In the genomic region with DNA sequence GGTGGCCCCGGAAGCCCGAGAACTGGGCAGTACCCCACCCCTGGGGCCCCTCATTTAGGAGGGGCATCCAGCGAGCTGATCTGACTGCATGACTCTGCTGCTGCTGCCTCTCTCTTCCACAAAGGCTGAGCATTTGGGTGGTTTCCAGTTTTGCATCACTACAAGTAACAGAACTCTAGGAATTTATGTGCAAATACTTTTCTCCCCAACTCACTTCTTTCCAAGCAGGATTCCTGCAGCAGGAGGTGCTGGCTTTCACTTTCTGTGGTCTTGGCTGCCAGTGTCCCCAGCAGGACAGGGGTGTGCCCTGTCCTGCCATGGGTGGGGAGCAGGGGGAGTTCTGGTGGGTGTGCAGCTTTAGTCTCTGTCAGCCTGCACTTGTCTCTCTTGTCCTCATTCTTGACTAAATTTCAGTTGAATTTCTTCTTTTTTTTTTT, we compare ENCODE assay signal across 10 cellular contexts. TPM values are rescaled to one million over a fixed set of nuclear protein-coding genes. Genes with fewer than 3 reads are reported as not detected.
DNase-seq lines count a peak whose midpoint lies in the region; ATAC-seq, FAIRE-seq and TF ChIP-seq lines count a peak whose summit lies in the region.
"Had no signal": no experiment of that assay in that cellular context is flagged by ENCODE, and none has a peak within 500 bp of the region (broad histone marks: within the 10 kb centered on the region; RNA-seq: fewer than 3 reads in every experiment).

No MANE protein-coding gene starts in this region.

- no peak overlapping the region for H3K27ac ChIP-seq in H1 (ENCODE audit: low read depth, low read length)
- peak overlapping the region; percentile 81 for H3K27ac ChIP-seq in neutrophil
- H3K27ac ChIP-seq in suprapubic skin: no peak overlapping the region

- no peak overlapping the region for H3K14ac ChIP-seq in H1 (ENCODE audit: insufficient read length)

- H3K9ac ChIP-seq in H1 (replicated peaks in 1 of 4; ENCODE audit: extremely low read depth in 1 of 4, low read depth in 3 of 4, low read length in 3 of 4): no peak overlapping the region

- H3K23ac ChIP-seq in H1 (ENCODE audit: insufficient read length): no peak overlapping the region

- H3K9me3 ChIP-seq in Caco-2 (no peaks in the 10 kb centered on the region), H1 (ENCODE audit: insufficient read depth in 2 of 2, low read depth in 1 of 2, low read length in 1 of 2) (no peaks in the 10 kb centered on the region), neutrophil (no peaks in the 10 kb centered on the region), suprapubic skin (no peaks in the 10 kb centered on the region)

- DNase-seq in Caco-2: no peak
- DNase-seq in LoVo (ENCODE audit: low spot score): peak; percentile 8
- no peak for DNase-seq in H1 (ENCODE audit: low read depth in 1 of 2, low spot score in 2 of 2)
- no peak for DNase-seq in suprapubic skin (ENCODE audit: low spot score in 2 of 2)
- no peak for DNase-seq in NCI-H748 treated with DMSO at 0.1 percent for 48 hours (lab: John Stamatoyannopoulos, UW)
- DNase-seq: NCI-H146 had no signal

- H4K91ac ChIP-seq in H1 (replicated peaks; ENCODE audit: insufficient read length, low read length): no peak overlapping the region

- no peaks in the 10 kb centered on the region for H3K36me3 Mint-ChIP-seq in Caco-2 (ENCODE audit: insufficient read depth, unreplicated experiment)

- H2AFZ ChIP-seq in H1 (ENCODE audit: low read length): no peak overlapping the region

- H2BK5ac ChIP-seq in H1 (ENCODE audit: low read depth, low read length): peak overlapping the region; percentile 87

- peaks cover 38% of the 10 kb centered on the region for H3K4me1 Mint-ChIP-seq in Caco-2 (ENCODE audit: low read depth, unreplicated experiment)

- H3K18ac ChIP-seq in H1 (ENCODE audit: extremely low read depth, low read length): peak overlapping the region; percentile 91; the same call in 1 of the 2 replicates

- H4K5ac ChIP-seq in H1 (ENCODE audit: insufficient read length, low read depth, low read length): no peak overlapping the region

- H2BK15ac ChIP-seq in H1 (ENCODE audit: low read length): no peak overlapping the region

- no TSS peak for BruUV-seq in Caco-2 (replicated peaks; lab: Mats Ljungman, UMichigan)

- H2BK20ac ChIP-seq in H1 (ENCODE audit: low read length): 0 out of 2 replicates have a peak overlapping the region, but pooled peaks have one; percentile 40

- H3K79me1 ChIP-seq in H1 (ENCODE audit: low read depth, low read length): no peaks in the 10 kb centered on the region

- WGBS in H1 (ENCODE audit: extremely low coverage in 1 of 2, insufficient coverage in 1 of 2, insufficient read length in 1 of 2, insufficient replicate concordance in 2 of 2, low coverage in 1 of 2, low lambda C conversion rate in 2 of 2, missing lambda C conversion rate in 1 of 2), 2 experiments: 23% methylated on average over 3 of the region's 3 CpGs; no CpG with 5 or more reads in 1 of the 2 experiments
- WGBS in suprapubic skin: 8% methylated on average over 3 of the region's 3 CpGs

- H3K79me2 ChIP-seq in H1 (ENCODE audit: control insufficient read depth in 1 of 2, insufficient read depth in 2 of 2, low read length in 2 of 2): no peaks in the 10 kb centered on the region

- no peaks in the 10 kb centered on the region; the same call in 1 of the 2 replicates for H3K23me2 ChIP-seq in H1 (ENCODE audit: low read depth, low read length)

- CTCF ChIA-PET in Caco-2 (lab: Charles Lee): no interaction called here
- CTCF ChIA-PET in H1 (lab: Charles Lee; ENCODE audit: partially characterized antibody): interaction anchor here (1.1 to 7.4 kb wide), 6 partner anchors 8 to 107 kb away, joined by 3 to 48 read pairs (median 7); no protein-coding TSS in a partner anchor

- H3K27me3 Mint-ChIP-seq in Caco-2 (ENCODE audit: insufficient read depth, unreplicated experiment): no peaks in the 10 kb centered on the region

- H3K56ac ChIP-seq in H1 (replicated peaks; ENCODE audit: insufficient read length, low read depth, low read length): no peak overlapping the region

- no peak overlapping the region for H3K4me3 Mint-ChIP-seq in Caco-2 (ENCODE audit: unreplicated experiment)

- peak overlapping the region in 1 of 2 experiments; percentile 3; a peak in 1 of 4 replicates for H3K4me2 ChIP-seq in H1 (ENCODE audit: insufficient read depth in 1 of 2, low read depth in 2 of 2, low read length in 2 of 2)

- H3K4me3 ChIP-seq in Caco-2 (ENCODE audit: low read depth, low read length): no peak overlapping the region
- H3K4me3 ChIP-seq in H1 (ENCODE audit: extremely low read depth in 1 of 4, insufficient read depth in 2 of 4, low read depth in 3 of 4, low read length in 4 of 4): no peak overlapping the region
- peak overlapping the region; percentile 26 to 57 for H3K4me3 ChIP-seq in neutrophil (ENCODE audit: low read depth in 1 of 2, low read length in 1 of 2)
- no peak overlapping the region for H3K4me3 ChIP-seq in suprapubic skin

- TF ChIP-seq CTCF in Caco-2 (IDR thresholded peaks at IDR 0.05; ENCODE audit: insufficient read depth in 1 of 2, low read depth in 1 of 2, low read length in 1 of 2, severe bottlenecking in 1 of 2, unreplicated experiment in 1 of 2) (no peak), H1 (IDR thresholded peaks at IDR 0.05; ENCODE audit: control extremely low read depth in 1 of 3, insufficient read depth in 1 of 3, low read depth in 1 of 3, low read length in 3 of 3) (no peak), neutrophil (IDR thresholded peaks at IDR 0.05) (no peak), suprapubic skin (IDR thresholded peaks at IDR 0.05) (no peak)

- H3K4me1 ChIP-seq in Caco-2 (peaks cover 77% of the 10 kb centered on the region), H1 (replicated peaks in 1 of 4; ENCODE audit: control insufficient read depth in 3 of 4, insufficient read depth in 4 of 4, low read length in 3 of 4) (peaks cover 0 to 6% (median 1%) of the 10 kb centered on the region in 4 experiments; a peak in 2 of 7 replicates), neutrophil (ENCODE audit: control insufficient read depth in 1 of 2, insufficient read depth in 1 of 2, low read depth in 1 of 2, low read length in 1 of 2) (peaks cover 85 to 94% of the 10 kb centered on the region in 2 experiments), suprapubic skin (peaks cover 13% of the 10 kb centered on the region)

- H2BK120ac ChIP-seq in H1 (replicated peaks; ENCODE audit: low read depth, low read length): no peak overlapping the region

- no peak overlapping the region for H4K8ac ChIP-seq in H1 (ENCODE audit: extremely low read depth, insufficient read depth, low read length)

- ATAC-seq in HG02973 (IDR thresholded peaks at IDR 0.05; ENCODE audit: unreplicated experiment) (no peak), GM18907 (IDR thresholded peaks at IDR 0.05; ENCODE audit: unreplicated experiment) (no peak)
- ATAC-seq: left lobe of liver had no signal

- TF ChIP-seq EP300 in H1 (IDR thresholded peaks at IDR 0.05; ENCODE audit: borderline replicate concordance in 1 of 2, low read depth in 2 of 2, low read length in 2 of 2): no peak
- TF ChIP-seq EP300 in suprapubic skin (IDR thresholded peaks at IDR 0.05): no peak

- no peak for FAIRE-seq in H1 (lab: Jason Lieb, UNC)

- no peaks in the 10 kb centered on the region for H3K36me3 ChIP-seq in Caco-2 (ENCODE audit: control insufficient read depth, insufficient read depth, low read length)
- H3K36me3 ChIP-seq in H1 (ENCODE audit: control insufficient read depth in 2 of 4, insufficient read depth in 4 of 4, low read length in 3 of 4): no peaks in the 10 kb centered on the region
- H3K36me3 ChIP-seq in neutrophil: peaks cover 5% of the 10 kb centered on the region
- H3K36me3 ChIP-seq in suprapubic skin: no peaks in the 10 kb centered on the region

- POLR2A ChIA-PET in Caco-2 (lab: Charles Lee) (no interaction called here), H1 (lab: Charles Lee; ENCODE audit: partially characterized antibody) (interaction anchor here (0.7 to 0.9 kb wide), 2 partner anchors 9 to 39 kb away, joined by 3 read pairs; a partner anchor contains a TSS)

- H3K27me3 ChIP-seq in Caco-2 (replicated peaks; ENCODE audit: control insufficient read depth, insufficient read depth, low read length) (no peaks in the 10 kb centered on the region), H1 (replicated peaks in 1 of 4; ENCODE audit: control insufficient read depth in 3 of 4, extremely low read depth in 1 of 4, insufficient read depth in 3 of 4, low read length in 3 of 4) (no peaks in the 10 kb centered on the region), neutrophil (no peaks in the 10 kb centered on the region), suprapubic skin (no peaks in the 10 kb centered on the region)

- H4K20me1 ChIP-seq in H1 (replicated peaks in 1 of 2; ENCODE audit: control insufficient read depth in 1 of 2, insufficient read depth in 2 of 2, low read length in 2 of 2): no peaks in the 10 kb centered on the region

- peak overlapping the region; percentile 63 for H3K27ac Mint-ChIP-seq in Caco-2 (ENCODE audit: unreplicated experiment)

- no peak overlapping the region for H2AK5ac ChIP-seq in H1 (ENCODE audit: low read depth, low read length)

- no peaks in the 10 kb centered on the region for H3K9me3 Mint-ChIP-seq in Caco-2 (ENCODE audit: unreplicated experiment)

- no peak for TF ChIP-seq RAD21 in H1 (IDR thresholded peaks at IDR 0.05 in 1 of 2, conservative IDR thresholded peaks at IDR 0.05 in 1 of 2; ENCODE audit: low read depth in 2 of 2, low read length in 2 of 2)

- no peak overlapping the region for H2BK12ac ChIP-seq in H1 (ENCODE audit: low read depth, low read length)

- H3K4ac ChIP-seq in H1 (replicated peaks; ENCODE audit: insufficient read length, low read depth, low read length): no peak overlapping the region

- TF ChIP-seq POLR2A in H1 (IDR thresholded peaks at IDR 0.05; ENCODE audit: control extremely low read depth in 1 of 2, low read depth in 2 of 2, low read length in 2 of 2) (no peak), suprapubic skin (IDR thresholded peaks at IDR 0.05) (no peak)

- intact Hi-C loops in Caco-2 (cut with micrococcal nuclease; ENCODE audit: unreplicated experiment): no loop called here

RNA-seq across cellular contexts. Expression of a gene that starts 21.2 kb away (rescaled TPM):
- total RNA-seq in Caco-2 (2022) (5.6 and 6.7 TPM in 2 replicates), suprapubic skin (1 to 10 TPM in 2 of 4 donors, under 1 TPM in 2; 0.51 to 2.4 (median 1.6) TPM)
- not detected in 2 replicates for total RNA-seq in H1 (2021; fragmentation: NEBNext Ultra II Directional; extraction: Animal tissue kit (Norgen Biotek cat#: 25700))
- polyA plus RNA-seq in H1 (2011; rRNA removed): 0.05 and 0.09 TPM in 2 replicates
- 0.26 TPM for polyA plus RNA-seq in H1 (2011; cell fraction: cytosol; rRNA removed)
- 0.36 TPM for polyA plus RNA-seq in H1 (2011; cell fraction: nucleus; rRNA removed)
- 0.06 to 0.17 TPM (median 0.12 TPM) in 4 replicates for polyA plus RNA-seq in H1 (2012, experiment 1 of 2)
- polyA plus RNA-seq in H1 (2012, experiment 2 of 2): not detected
- polyA plus RNA-seq in H1 (2013, experiment 1 of 2): 0.04 TPM
- polyA plus RNA-seq in H1 (2013, experiment 2 of 2): 0.06 TPM
- polyA minus RNA-seq in H1 (2011; rRNA and poly(A)+ RNA removed): 0.16 TPM in 1 of 2 replicates, not detected in the other
- polyA minus RNA-seq in H1 (2011; cell fraction: cytosol; rRNA and poly(A)+ RNA removed): not detected
- 0.50 TPM for polyA minus RNA-seq in H1 (2011; cell fraction: nucleus; rRNA and poly(A)+ RNA removed)

RNA-seq across cellular contexts. Expression of a gene that starts 38.6 kb away (rescaled TPM):
- 120 and 127 TPM in 2 replicates for total RNA-seq in Caco-2 (2022)
- total RNA-seq in H1 (2021; fragmentation: NEBNext Ultra II Directional; extraction: Animal tissue kit (Norgen Biotek cat#: 25700)): 74.3 and 85.2 TPM in 2 replicates
- 128 and 135 TPM in 2 replicates for polyA plus RNA-seq in H1 (2011; rRNA removed)
- polyA plus RNA-seq in H1 (2011; cell fraction: cytosol; rRNA removed): 100 TPM
- 98.6 TPM for polyA plus RNA-seq in H1 (2011; cell fraction: nucleus; rRNA removed)
- 70.9 to 98.5 TPM (median 87.2 TPM) in 4 replicates for polyA plus RNA-seq in H1 (2012, experiment 1 of 2)
- 95.0 TPM for polyA plus RNA-seq in H1 (2012, experiment 2 of 2)
- 47.8 TPM for polyA plus RNA-seq in H1 (2013, experiment 1 of 2)
- polyA plus RNA-seq in H1 (2013, experiment 2 of 2): 47.2 TPM
- polyA minus RNA-seq in H1 (2011; rRNA and poly(A)+ RNA removed): 129 and 150 TPM in 2 replicates
- polyA minus RNA-seq in H1 (2011; cell fraction: cytosol; rRNA and poly(A)+ RNA removed): 79.6 TPM
- 67.6 TPM for polyA minus RNA-seq in H1 (2011; cell fraction: nucleus; rRNA and poly(A)+ RNA removed)
- 10 to 100 TPM; 75.2 to 97.5 (median 93.0) TPM for total RNA-seq in suprapubic skin

RNA-seq across cellular contexts. Expression of a gene that starts 39.5 kb away (rescaled TPM):
- total RNA-seq in Caco-2 (2022) (202 and 217 TPM in 2 replicates), suprapubic skin (100 to 1,000 TPM; 168 to 208 (median 186) TPM)
- 200 TPM in 2 replicates for total RNA-seq in H1 (2021; fragmentation: NEBNext Ultra II Directional; extraction: Animal tissue kit (Norgen Biotek cat#: 25700))
- 258 and 455 TPM in 2 replicates for polyA plus RNA-seq in H1 (2011; rRNA removed)
- polyA plus RNA-seq in H1 (2011; cell fraction: cytosol; rRNA removed): 394 TPM
- polyA plus RNA-seq in H1 (2011; cell fraction: nucleus; rRNA removed): 159 TPM
- 341 to 525 TPM (median 423 TPM) in 4 replicates for polyA plus RNA-seq in H1 (2012, experiment 1 of 2)
- 66.4 TPM for polyA plus RNA-seq in H1 (2012, experiment 2 of 2)
- 141 TPM for polyA plus RNA-seq in H1 (2013, experiment 1 of 2)
- polyA plus RNA-seq in H1 (2013, experiment 2 of 2): 143 TPM
- polyA minus RNA-seq in H1 (2011; rRNA and poly(A)+ RNA removed): 289 and 329 TPM in 2 replicates
- 131 TPM for polyA minus RNA-seq in H1 (2011; cell fraction: cytosol; rRNA and poly(A)+ RNA removed)
- 174 TPM for polyA minus RNA-seq in H1 (2011; cell fraction: nucleus; rRNA and poly(A)+ RNA removed)

Comparison
In these comparisons a context has a peak if more than half of its experiments do, and no peak if none do; other contexts are left out.
1. H3K4me3 ChIP-seq: peak in neutrophil (2 of 2); none in Caco-2 (single experiment), H1 (0 of 4) and suprapubic skin (single experiment).